ENCODE assay signal across 23 cellular contexts in genomic region chr1:41648230-41648629, GRCh38.
DNase-seq lines count a peak whose midpoint lies in the region; ATAC-seq and TF ChIP-seq lines count a peak whose summit lies in the region.
"Had no signal": no experiment of that assay in that cellular context is flagged by ENCODE, and none has a peak within 500 bp of the region (broad histone marks: within the 10 kb centered on the region; RNA-seq: fewer than 3 reads in every experiment).

No MANE protein-coding gene starts in this region.

- H3K4me1 ChIP-seq in endodermal cell (ENCODE audit: control insufficient read depth, insufficient read depth, low read length) = no peaks in the 10 kb centered on the region
- H3K4me1 ChIP-seq in foreskin keratinocyte = no peaks in the 10 kb centered on the region

- ATAC-seq in activated naive CD4-positive, alpha-beta T cell treated with anti-CD3 and anti-CD28 coated beads, Interleukin-2, amount 50 U/mL, for 72 hours = no peak
- no peak for ATAC-seq in stimulated activated naive B cell treated with anti-CD40 and anti-IgM and Interleukin-4, amounts not matched to agents 10 μg/mL and 1 μg/mL and 100 μg/mL, for 72 hours (replicated peaks)
- ATAC-seq in foreskin keratinocyte (no peak), HG03095 (IDR thresholded peaks at IDR 0.05; ENCODE audit: unreplicated experiment) (no peak)
- ATAC-seq: HepG2 had no signal

- intact Hi-C loops in activated CD4-positive, alpha-beta T cell treated with anti-CD3 and anti-CD28 coated beads, Interleukin-2, amount 10 ng/mL, durations not matched to agents 24 days and 14 days (cut with micrococcal nuclease) = no loop called here

- H3K4me3 ChIP-seq in endodermal cell (ENCODE audit: low read length) = no peak overlapping the region

- no peak for TF ChIP-seq CTCF in endodermal cell (conservative IDR thresholded peaks at IDR 0.05)
- TF ChIP-seq CTCF in foreskin keratinocyte (conservative IDR thresholded peaks at IDR 0.05) = no peak

- H3K27ac Mint-ChIP-seq in activated CD4-positive, alpha-beta T cell treated with anti-CD3 and anti-CD28 coated beads, Interleukin-2, amount 10 ng/mL, durations not matched to agents 24 days and 14 days = peak overlapping the region; percentile 56
- H3K27ac Mint-ChIP-seq in activated CD4-positive, alpha-beta T cell treated with anti-CD3 and anti-CD28 coated beads, Interleukin-2, amount 10 ng/mL, durations not matched to agents 7 days and 5 days = no peak overlapping the region
- no peak overlapping the region for H3K27ac Mint-ChIP-seq in activated naive CD4-positive, alpha-beta T cell treated with anti-CD3 and anti-CD28 coated beads, Interleukin-2, amount 50 U/mL, for 24 hours
- peak overlapping the region in 1 of 2 donors; percentile 10 for H3K27ac Mint-ChIP-seq in activated naive CD4-positive, alpha-beta T cell treated with anti-CD3 and anti-CD28 coated beads, Interleukin-2, amount 50 U/mL, for 72 hours
- no peak overlapping the region for H3K27ac Mint-ChIP-seq in endodermal cell
- peak overlapping the region; percentile 7 for H3K27ac Mint-ChIP-seq in stimulated activated naive B cell treated with anti-CD40 and anti-IgM and Interleukin-4, amounts not matched to agents 10 μg/mL and 1 μg/mL and 100 μg/mL, for 72 hours
- H3K27ac Mint-ChIP-seq: B cell had no signal

- H3K27ac ChIP-seq in endodermal cell (ENCODE audit: low read depth, low read length) = no peak overlapping the region
- no peak overlapping the region for H3K27ac ChIP-seq in foreskin keratinocyte
- H3K27ac ChIP-seq: HL-60 had no signal

- H3K27me3 Mint-ChIP-seq in activated CD4-positive, alpha-beta T cell treated with anti-CD3 and anti-CD28 coated beads, Interleukin-2, amount 10 ng/mL, durations not matched to agents 24 days and 14 days = no peaks in the 10 kb centered on the region
- no peaks in the 10 kb centered on the region for H3K27me3 Mint-ChIP-seq in activated CD4-positive, alpha-beta T cell treated with anti-CD3 and anti-CD28 coated beads, Interleukin-2, amount 10 ng/mL, durations not matched to agents 7 days and 5 days
- H3K27me3 Mint-ChIP-seq in activated naive CD4-positive, alpha-beta T cell treated with anti-CD3 and anti-CD28 coated beads, Interleukin-2, amount 50 U/mL, for 24 hours = no peaks in the 10 kb centered on the region
- no peaks in the 10 kb centered on the region for H3K27me3 Mint-ChIP-seq in endodermal cell (ENCODE audit: insufficient read depth)
- no peaks in the 10 kb centered on the region for H3K27me3 Mint-ChIP-seq in stimulated activated naive B cell treated with anti-CD40 and anti-IgM and Interleukin-4, amounts not matched to agents 10 μg/mL and 1 μg/mL and 100 μg/mL, for 72 hours
- H3K27me3 Mint-ChIP-seq: B cell had no signal

- CTCF ChIA-PET in activated CD4-positive, alpha-beta T cell treated with anti-CD3 and anti-CD28 coated beads, Interleukin-2, amount 10 ng/mL, durations not matched to agents 7 days and 5 days (lab: Charles Lee) = interaction anchor here (1.1 to 1.5 kb wide), 2 partner anchors 9 to 14 kb away, joined by 3 read pairs; no protein-coding TSS in a partner anchor

- no peak overlapping the region for H3K9ac ChIP-seq in endodermal cell (ENCODE audit: extremely low read depth, low read length, poor library complexity, severe bottlenecking)

- H3K27me3 ChIP-seq in endodermal cell (ENCODE audit: control insufficient read depth, insufficient read depth, low read length, poor library complexity, severe bottlenecking) (no peaks in the 10 kb centered on the region), foreskin keratinocyte (no peaks in the 10 kb centered on the region)

- peaks cover 64% of the 10 kb centered on the region for H3K4me1 Mint-ChIP-seq in activated CD4-positive, alpha-beta T cell treated with anti-CD3 and anti-CD28 coated beads, Interleukin-2, amount 10 ng/mL, durations not matched to agents 24 days and 14 days
- H3K4me1 Mint-ChIP-seq in activated CD4-positive, alpha-beta T cell treated with anti-CD3 and anti-CD28 coated beads, Interleukin-2, amount 10 ng/mL, durations not matched to agents 7 days and 5 days = peaks cover 30% of the 10 kb centered on the region
- H3K4me1 Mint-ChIP-seq in activated naive CD4-positive, alpha-beta T cell treated with anti-CD3 and anti-CD28 coated beads, Interleukin-2, amount 50 U/mL, for 24 hours = peaks cover 45% of the 10 kb centered on the region
- H3K4me1 Mint-ChIP-seq in endodermal cell = peaks cover 3% of the 10 kb centered on the region
- peaks cover 35 to 51% of the 10 kb centered on the region in 2 donors for H3K4me1 Mint-ChIP-seq in stimulated activated naive B cell treated with anti-CD40 and anti-IgM and Interleukin-4, amounts not matched to agents 10 μg/mL and 1 μg/mL and 100 μg/mL, for 72 hours

- 93 to 94% methylated on average over 2 to 5 of the region's 5 CpGs for WGBS in endodermal cell (ENCODE audit: insufficient coverage in 1 of 2, insufficient read length in 1 of 2), 2 experiments

- no peak for DNase-seq in activated CD4-positive, alpha-beta T cell treated with anti-CD3 and anti-CD28 coated beads, Interleukin-2, amount 10 ng/mL, durations not matched to agents 24 days and 14 days
- no peak for DNase-seq in activated CD4-positive, alpha-beta T cell treated with anti-CD3 and anti-CD28 coated beads, Interleukin-2, amount 10 ng/mL, durations not matched to agents 7 days and 5 days
- no peak for DNase-seq in activated naive CD4-positive, alpha-beta T cell treated with anti-CD3 and anti-CD28 coated beads, Interleukin-2, amount 50 U/mL, for 72 hours (ENCODE audit: low spot score in 2 of 2)
- DNase-seq in endodermal cell = peak; percentile 7
- no peak for DNase-seq in stimulated activated naive B cell treated with anti-CD40 and anti-IgM and Interleukin-4, amounts not matched to agents 10 μg/mL and 1 μg/mL and 100 μg/mL, for 72 hours
- DNase-seq in foreskin keratinocyte = no peak
- DNase-seq: DMS53, EL, GF-D8, GOT3, HCEC 1CT, KBM-7, MM.1S, NCI-H1048, NCI-H1417 treated with DMSO at 0.1 percent for 48 hours, NCI-H446, NCI-H526, OCI-M1 had no signal

- no peaks in the 10 kb centered on the region for H3K9me3 ChIP-seq in endodermal cell (ENCODE audit: control insufficient read depth, low read length)

- POLR2A ChIA-PET in activated CD4-positive, alpha-beta T cell treated with anti-CD3 and anti-CD28 coated beads, Interleukin-2, amount 10 ng/mL, durations not matched to agents 7 days and 5 days (lab: Charles Lee) = no interaction called here

- peaks cover 50% of the 10 kb centered on the region for H3K36me3 Mint-ChIP-seq in activated CD4-positive, alpha-beta T cell treated with anti-CD3 and anti-CD28 coated beads, Interleukin-2, amount 10 ng/mL, durations not matched to agents 24 days and 14 days (ENCODE audit: low read depth)
- peaks cover 22% of the 10 kb centered on the region for H3K36me3 Mint-ChIP-seq in activated CD4-positive, alpha-beta T cell treated with anti-CD3 and anti-CD28 coated beads, Interleukin-2, amount 10 ng/mL, durations not matched to agents 7 days and 5 days (ENCODE audit: low read depth)
- H3K36me3 Mint-ChIP-seq in activated naive CD4-positive, alpha-beta T cell treated with anti-CD3 and anti-CD28 coated beads, Interleukin-2, amount 50 U/mL, for 24 hours = peaks cover 16% of the 10 kb centered on the region
- H3K36me3 Mint-ChIP-seq in activated naive CD4-positive, alpha-beta T cell treated with anti-CD3 and anti-CD28 coated beads, Interleukin-2, amount 50 U/mL, for 72 hours = peaks cover 10 to 34% of the 10 kb centered on the region in 2 donors
- no peaks in the 10 kb centered on the region for H3K36me3 Mint-ChIP-seq in endodermal cell (ENCODE audit: low read depth)
- peaks cover 43 to 50% of the 10 kb centered on the region in 2 donors for H3K36me3 Mint-ChIP-seq in stimulated activated naive B cell treated with anti-CD40 and anti-IgM and Interleukin-4, amounts not matched to agents 10 μg/mL and 1 μg/mL and 100 μg/mL, for 72 hours

- no peaks in the 10 kb centered on the region for H3K36me3 ChIP-seq in endodermal cell (ENCODE audit: control insufficient read depth, insufficient read depth, low read length)

- no peak overlapping the region for H3K4me3 Mint-ChIP-seq in activated CD4-positive, alpha-beta T cell treated with anti-CD3 and anti-CD28 coated beads, Interleukin-2, amount 10 ng/mL, durations not matched to agents 24 days and 14 days
- no peak overlapping the region for H3K4me3 Mint-ChIP-seq in activated CD4-positive, alpha-beta T cell treated with anti-CD3 and anti-CD28 coated beads, Interleukin-2, amount 10 ng/mL, durations not matched to agents 7 days and 5 days
- peak overlapping the region; percentile 8 for H3K4me3 Mint-ChIP-seq in activated naive CD4-positive, alpha-beta T cell treated with anti-CD3 and anti-CD28 coated beads, Interleukin-2, amount 50 U/mL, for 24 hours
- H3K4me3 Mint-ChIP-seq in endodermal cell = no peak overlapping the region
- H3K4me3 Mint-ChIP-seq in stimulated activated naive B cell treated with anti-CD40 and anti-IgM and Interleukin-4, amounts not matched to agents 10 μg/mL and 1 μg/mL and 100 μg/mL, for 72 hours = no peak overlapping the region
- H3K4me3 Mint-ChIP-seq: B cell had no signal

- H3K9me3 Mint-ChIP-seq in activated CD4-positive, alpha-beta T cell treated with anti-CD3 and anti-CD28 coated beads, Interleukin-2, amount 10 ng/mL, durations not matched to agents 24 days and 14 days = no peaks in the 10 kb centered on the region
- no peaks in the 10 kb centered on the region for H3K9me3 Mint-ChIP-seq in activated CD4-positive, alpha-beta T cell treated with anti-CD3 and anti-CD28 coated beads, Interleukin-2, amount 10 ng/mL, durations not matched to agents 7 days and 5 days
- no peaks in the 10 kb centered on the region for H3K9me3 Mint-ChIP-seq in activated naive CD4-positive, alpha-beta T cell treated with anti-CD3 and anti-CD28 coated beads, Interleukin-2, amount 50 U/mL, for 24 hours
- H3K9me3 Mint-ChIP-seq in activated naive CD4-positive, alpha-beta T cell treated with anti-CD3 and anti-CD28 coated beads, Interleukin-2, amount 50 U/mL, for 72 hours = no peaks in the 10 kb centered on the region
- H3K9me3 Mint-ChIP-seq in endodermal cell = no peaks in the 10 kb centered on the region
- H3K9me3 Mint-ChIP-seq in stimulated activated naive B cell treated with anti-CD40 and anti-IgM and Interleukin-4, amounts not matched to agents 10 μg/mL and 1 μg/mL and 100 μg/mL, for 72 hours = no peaks in the 10 kb centered on the region

Comparison
In these comparisons a context has a peak if more than half of its experiments do, and no peak if none do; other contexts are left out.
1. H3K27ac Mint-ChIP-seq: peak in activated CD4-positive, alpha-beta T cell treated with anti-CD3 and anti-CD28 coated beads, Interleukin-2, amount 10 ng/mL, durations not matched to agents 24 days and 14 days (single experiment) and stimulated activated naive B cell treated with anti-CD40 and anti-IgM and Interleukin-4, amounts not matched to agents 10 μg/mL and 1 μg/mL and 100 μg/mL, for 72 hours (single experiment); none in activated CD4-positive, alpha-beta T cell treated with anti-CD3 and anti-CD28 coated beads, Interleukin-2, amount 10 ng/mL, durations not matched to agents 7 days and 5 days (single experiment), activated naive CD4-positive, alpha-beta T cell treated with anti-CD3 and anti-CD28 coated beads, Interleukin-2, amount 50 U/mL, for 24 hours (single experiment) and endodermal cell (single experiment).